Comparison of ENCODE assay signal across 25 cellular contexts in genomic region chr7:196283-196682, GRCh38. TPM values are rescaled to one million over a fixed set of nuclear protein-coding genes. Genes with fewer than 3 reads are reported as not detected.
DNase-seq lines count a peak whose midpoint lies in the region; TF ChIP-seq lines count a peak whose summit lies in the region.
"Had no signal": no experiment of that assay in that cellular context is flagged by ENCODE, and none has a peak within 500 bp of the region (broad histone marks: within the 10 kb centered on the region; RNA-seq: fewer than 3 reads in every experiment).

No MANE protein-coding gene starts in this region.

- peaks cover 22% of the 10 kb centered on the region for H3K36me3 Mint-ChIP-seq in neural progenitor cell
- H3K36me3 Mint-ChIP-seq: immature natural killer cell had no signal

- H3K4me1 ChIP-seq in hepatocyte (ENCODE audit: insufficient read depth): peaks cover 16% of the 10 kb centered on the region
- H3K4me1 ChIP-seq in skeletal muscle satellite cell (ENCODE audit: control insufficient read depth, insufficient read depth, low read length): peaks cover 27% of the 10 kb centered on the region
- peaks cover 30% of the 10 kb centered on the region for H3K4me1 ChIP-seq in neural progenitor cell

- H3K4me3 Mint-ChIP-seq in neural progenitor cell: no peak overlapping the region

- H3K27ac ChIP-seq in hepatocyte: no peak overlapping the region
- H3K27ac ChIP-seq in neural progenitor cell: no peak overlapping the region
- H3K27ac ChIP-seq: pancreas, upper lobe of right lung had no signal

- no peaks in the 10 kb centered on the region for H3F3A ChIP-seq in neural progenitor cell (ENCODE audit: low read depth)

- H3K9ac ChIP-seq in skeletal muscle satellite cell (ENCODE audit: low read depth, low read length): no peak overlapping the region
- H3K9ac ChIP-seq in neural progenitor cell: no peak overlapping the region

- H2AFZ ChIP-seq in hepatocyte: no peak overlapping the region
- H2AFZ ChIP-seq in neural progenitor cell (replicated peaks): no peak overlapping the region

- DNase-seq in NCI-H1417 (lab: John Stamatoyannopoulos, UW) (peak in 2 of 3 experiments; percentile 34 to 77), NCI-H1417 treated with DMSO at 0.1 percent for 48 hours (lab: John Stamatoyannopoulos, UW) (no peak), hepatocyte (ENCODE audit: low spot score) (no peak), midbrain (lab: John Stamatoyannopoulos, UW) (no peak), mucosa of gallbladder (ENCODE audit: low spot score) (no peak), neural progenitor cell (ENCODE audit: low spot score) (no peak)
- DNase-seq: activated CD4-positive, alpha-beta T cell treated with anti-CD3 and anti-CD28 coated beads, Interleukin-2, amount 50 U/mL, for 48 hours; activated gamma-delta T cell treated with Interleukin-2 at 50 U/mL for 16 hours; activated T-cell treated with anti-CD3 and anti-CD28 coated beads for 4 hours; amniotic stem cell; C1 segment of cervical spinal cord; cerebellar nuclear complex; effector CD4-positive, alpha-beta T cell; H7; heart left ventricle; immature natural killer cell; NCI-H2029 treated with DMSO at 0.1 percent for 48 hours; NCI-H526 treated with DMSO at 0.1 percent for 48 hours; pancreas; Right ventricle myocardium superior; stomach; upper lobe of right lung had no signal

- TF ChIP-seq CTCF in WI38 (IDR thresholded peaks at IDR 0.05; ENCODE audit: low read depth, low read length) (no peak), hepatocyte (IDR thresholded peaks at IDR 0.05; ENCODE audit: poor library complexity) (no peak), neural progenitor cell (IDR thresholded peaks at IDR 0.05) (no peak)

- peak overlapping the region; percentile 98 for H3K4me3 ChIP-seq in WI38 (ENCODE audit: low read depth, low read length)
- H3K4me3 ChIP-seq in hepatocyte: no peak overlapping the region
- peak overlapping the region; percentile 87 for H3K4me3 ChIP-seq in skeletal muscle satellite cell (ENCODE audit: low read length)
- H3K4me3 ChIP-seq in neural progenitor cell: no peak overlapping the region
- H3K4me3 ChIP-seq: upper lobe of right lung had no signal

- H3K9me2 ChIP-seq in hepatocyte (replicated peaks; ENCODE audit: insufficient read depth): no peaks in the 10 kb centered on the region

- no peaks in the 10 kb centered on the region for H3K9me3 Mint-ChIP-seq in neural progenitor cell
- H3K9me3 Mint-ChIP-seq: immature natural killer cell had no signal

- H3K36me3 ChIP-seq in hepatocyte (replicated peaks; ENCODE audit: insufficient read depth, low read depth) (no peaks in the 10 kb centered on the region), skeletal muscle satellite cell (ENCODE audit: insufficient read depth, low read length) (peaks cover 59% of the 10 kb centered on the region), neural progenitor cell (no peaks in the 10 kb centered on the region)

- H4K20me1 ChIP-seq in hepatocyte (ENCODE audit: insufficient read depth, poor library complexity, severe bottlenecking): peaks cover 50% of the 10 kb centered on the region
- peaks cover 22% of the 10 kb centered on the region for H4K20me1 ChIP-seq in neural progenitor cell (ENCODE audit: low read depth)

- H3K27me3 Mint-ChIP-seq in neural progenitor cell (ENCODE audit: insufficient read depth, low read depth): peaks cover 14% of the 10 kb centered on the region

- peaks cover 38% of the 10 kb centered on the region for H3K4me1 Mint-ChIP-seq in neural progenitor cell

- 87% methylated on average over 5 of the region's 5 CpGs for WGBS in hepatocyte (ENCODE audit: low lambda C conversion rate, missing lambda C conversion rate)

- H3K27me3 ChIP-seq in hepatocyte (no peaks in the 10 kb centered on the region), skeletal muscle satellite cell (ENCODE audit: control insufficient read depth, insufficient read depth, low read length) (no peaks in the 10 kb centered on the region), neural progenitor cell (peaks cover 44% of the 10 kb centered on the region)
- H3K27me3 ChIP-seq: pancreas, upper lobe of right lung had no signal

- no peak overlapping the region for H3K27ac Mint-ChIP-seq in neural progenitor cell
- H3K27ac Mint-ChIP-seq: immature natural killer cell had no signal

- H3K79me2 ChIP-seq in hepatocyte (peaks cover 54% of the 10 kb centered on the region), neural progenitor cell (ENCODE audit: low read depth) (no peaks in the 10 kb centered on the region)

- H3K9me3 ChIP-seq in hepatocyte (ENCODE audit: low read depth) (no peaks in the 10 kb centered on the region), skeletal muscle satellite cell (replicated peaks; ENCODE audit: low read length) (no peaks in the 10 kb centered on the region), neural progenitor cell (ENCODE audit: low read depth) (no peaks in the 10 kb centered on the region)
- H3K9me3 ChIP-seq: heart left ventricle, pancreas, stomach, upper lobe of right lung had no signal

- H3K4me2 ChIP-seq in hepatocyte: peak overlapping the region; percentile 96
- H3K4me2 ChIP-seq in skeletal muscle satellite cell (ENCODE audit: low read length): no peak overlapping the region
- no peak overlapping the region for H3K4me2 ChIP-seq in neural progenitor cell

RNA-seq across cellular contexts. Expression of gene FAM20C, which starts 3.9 kb away (rescaled TPM):
- total RNA-seq in hepatocyte (42.5 and 47.8 TPM in 2 replicates), mucosa of gallbladder (99.2 TPM), neural progenitor cell (ENCODE audit: low replicate concordance) (3.8 and 4.7 TPM in 2 replicates)
- 24.4 and 26.2 TPM in 2 replicates for polyA plus RNA-seq in hepatocyte
- 26.9 and 33.2 TPM in 2 replicates for total RNA-seq in skeletal muscle satellite cell (2012; rRNA removed)
- total RNA-seq: T-helper 1 cell treated with Interleukin-12 subunit alpha and Interleukin-12 subunit beta and Interleukin-4 antibody, amounts not matched to agents 30 ng/mL and 1 ng/mL, for 36 hours had no signal
- polyA plus RNA-seq: immature natural killer cell had no signal

Comparison
In these comparisons a context has a peak if more than half of its experiments do, and no peak if none do; other contexts are left out.
1. DNase-seq: peak in NCI-H1417 (2 of 3); none in NCI-H1417 treated with DMSO at 0.1 percent for 48 hours (single experiment), hepatocyte (single experiment), midbrain (single experiment), mucosa of gallbladder (single experiment) and neural progenitor cell (single experiment).
2. H3K4me3 ChIP-seq: peak in WI38 (single experiment) and skeletal muscle satellite cell (single experiment); none in hepatocyte (single experiment) and neural progenitor cell (single experiment).